ENCODE assay signal across 10 cellular contexts in genomic region chr6:161378115-161378514, GRCh38.
"Had no signal": no experiment of that assay in that cellular context is flagged by ENCODE, and none has a peak within 500 bp of the region (broad histone marks: within the 10 kb centered on the region; RNA-seq: fewer than 3 reads in every experiment).

No MANE protein-coding gene starts in this region.

- H3K9me3 Mint-ChIP-seq: GM23338, H9, HFFc6 had no signal

- H3K36me3 ChIP-seq: HAP-1 had no signal

- H3K9me3 ChIP-seq: HAP-1 had no signal

- H3K9ac ChIP-seq: GM23248 had no signal

- H3K4me3 ChIP-seq: GM23248, GM23338, HAP-1 had no signal

- ATAC-seq: GM23338, HCT116 had no signal

- H2AFZ ChIP-seq: GM23248, GM23338 had no signal

- H3K27ac Mint-ChIP-seq: GM23338, H9, HFFc6 had no signal

- H3K27ac ChIP-seq: GM23248 had no signal

- H3K4me2 ChIP-seq: GM23338 had no signal

- DNase-seq: GM23248, GOT3, H7, H9, HCEC 1CT, HFFc6 had no signal

- H3K4me1 ChIP-seq: HAP-1 had no signal

- FAIRE-seq: H54 had no signal

- H3K4me3 Mint-ChIP-seq: GM23338, H9, HFFc6 had no signal
